ENCODE assay signal across 8 cellular contexts in genomic region chr1:161367684-161368398, GRCh38. TPM values are rescaled to one million over a fixed set of nuclear protein-coding genes. Genes with fewer than 3 reads are reported as not detected.
DNase-seq lines count a peak whose midpoint lies in the region; ATAC-seq and TF ChIP-seq lines count a peak whose summit lies in the region.

A gene with protein sequence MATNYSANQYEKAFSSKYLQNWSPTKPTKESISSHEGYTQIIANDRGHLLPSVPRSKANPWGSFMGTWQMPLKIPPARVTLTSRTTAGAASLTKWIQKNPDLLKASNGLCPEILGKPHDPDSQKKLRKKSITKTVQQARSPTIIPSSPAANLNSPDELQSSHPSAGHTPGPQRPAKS (minus strand): TSS chr1:161367876. CDS start chr1:161367868, 8 bp downstream.

- intact Hi-C loops in HCT116 (cut with micrococcal nuclease): no loop called here
- intact Hi-C loops in spleen (cut with DNase I; ENCODE audit: low total_unique reads): loop anchor here (10.0 kb wide), 1 partner anchor 53 kb away; the partner anchor contains the start of gene SDHC

- peak; percentile 96 for ATAC-seq in HCT116

- BruUV-seq in HCT116 (replicated peaks; lab: Mats Ljungman, UMichigan): no TSS peak

- POLR2A ChIA-PET in HCT116 (lab: Charles Lee): no interaction called here

- TF ChIP-seq CTCF in HCT116 (IDR thresholded peaks at IDR 0.05 in 2 of 3, conservative IDR thresholded peaks at IDR 0.05 in 1 of 3; ENCODE audit: borderline replicate concordance in 1 of 3, insufficient read depth in 1 of 3, low read depth in 2 of 3, low read length in 2 of 3) (0 out of 6 replicates have a peak, but pooled peaks of 2 of the 3 experiments have one; percentile 13 to 28), Loucy (conservative IDR thresholded peaks at IDR 0.05; ENCODE audit: low read length) (peak; percentile 58), spleen (IDR thresholded peaks at IDR 0.05 in 8 of 11, conservative IDR thresholded peaks at IDR 0.05 in 3 of 11) (peak in 7 of 11 experiments; percentile 26 to 39 (median 38))

- H3K79me2 ChIP-seq in HCT116 (ENCODE audit: insufficient read depth, low read length): no peaks in the 10 kb centered on the region
- H3K79me2 ChIP-seq in Loucy (ENCODE audit: insufficient read depth, low read length): no peaks in the 10 kb centered on the region

- peak; percentile 53 for TF ChIP-seq RAD21 in HCT116 (IDR thresholded peaks at IDR 0.05; ENCODE audit: low read depth)

- in situ Hi-C loops in T47D (cut with HindIII; ENCODE audit: low pct_unique_long_range_greater_than_20kb, low sequenced_read_pairs): no loop called here

- H3K4me1 ChIP-seq in HCT116 (ENCODE audit: control insufficient read depth in 1 of 2, insufficient read depth in 2 of 2, low read length in 2 of 2): peaks cover 2 to 4% of the 10 kb centered on the region in 2 experiments; a peak in 3 of 4 replicates
- H3K4me1 ChIP-seq in Loucy (ENCODE audit: insufficient read depth, low read length, poor library complexity, severe bottlenecking): no peaks in the 10 kb centered on the region
- no peaks in the 10 kb centered on the region for H3K4me1 ChIP-seq in SJCRH30
- H3K4me1 ChIP-seq in spleen: peaks cover 0 to 19% (median 7%) of the 10 kb centered on the region in 6 donors

- H3K9me3 ChIP-seq in HCT116 (ENCODE audit: control insufficient read depth in 1 of 2, insufficient read depth in 1 of 2, low read depth in 1 of 2, low read length in 2 of 2) (no peaks in the 10 kb centered on the region), Loucy (ENCODE audit: insufficient read depth, low read depth, low read length) (no peaks in the 10 kb centered on the region), SJCRH30 (replicated peaks) (no peaks in the 10 kb centered on the region), spleen (no peaks in the 10 kb centered on the region)

- H3K9ac ChIP-seq in HCT116 (ENCODE audit: low read length) (no peak within 1 kb of the TSS), Loucy (ENCODE audit: low read depth, low read length, poor library complexity, severe bottlenecking) (no peak within 1 kb of the TSS)

- RAD21 ChIA-PET in HCT116 (lab: Charles Lee; ENCODE audit: low non-redundant PET in 1 of 2, low total read pairs in 2 of 2, uncharacterized antibody in 2 of 2, unreplicated experiment in 2 of 2): no interaction called here

- no peaks in the 10 kb centered on the region for H3F3A ChIP-seq in Loucy (ENCODE audit: low read depth)

- H2AFZ ChIP-seq in HCT116 (ENCODE audit: low read depth, low read length, poor library complexity, severe bottlenecking) (no peak within 1 kb of the TSS), Loucy (ENCODE audit: low read length) (no peak within 1 kb of the TSS)

- H3K27ac ChIP-seq in HCT116 (ENCODE audit: low read depth, low read length) (no peak within 1 kb of the TSS), SJCRH30 (no peak within 1 kb of the TSS), spleen (peak within 1 kb of the TSS in 4 of 8 donors; percentile 24 to 75 (median 45))

- CTCF ChIA-PET in HCT116 (lab: Charles Lee): interaction anchor here (1.0 kb wide), 1 partner anchor 142 kb away, joined by 7 read pairs; the partner anchor contains the start of gene TOMM40L

- H4K20me1 ChIP-seq in HCT116 (ENCODE audit: insufficient read depth) (no peaks in the 10 kb centered on the region), Loucy (ENCODE audit: insufficient read depth, low read length, poor library complexity, severe bottlenecking) (no peaks in the 10 kb centered on the region)

- H3K36me3 ChIP-seq in HCT116 (ENCODE audit: control insufficient read depth in 1 of 2, insufficient read depth in 2 of 2, low read length in 2 of 2) (peaks cover 8 to 13% of the 10 kb centered on the region in 2 experiments; a peak in 3 of 4 replicates), Loucy (ENCODE audit: insufficient read depth, low read length) (peaks cover 19% of the 10 kb centered on the region; the same call in 1 of the 2 replicates), SJCRH30 (peaks cover 9% of the 10 kb centered on the region), spleen (peaks cover 0 to 46% (median 12%) of the 10 kb centered on the region in 6 donors)

- H3K4me3 ChIP-seq in HCT116 (replicated peaks in 1 of 2; ENCODE audit: low read depth in 1 of 2, low read length in 2 of 2) (no peak within 1 kb of the TSS), Loucy (ENCODE audit: low read length, poor library complexity, severe bottlenecking) (no peak within 1 kb of the TSS), SJCRH30 (no peak within 1 kb of the TSS), spleen (no peak within 1 kb of the TSS)

- DNase-seq in activated naive CD4-positive, alpha-beta T cell treated with Interleukin-2 at 50 U/mL for 16 hours: peak; percentile 37
- DNase-seq in activated naive CD4-positive, alpha-beta T cell treated with anti-CD3 and anti-CD28 coated beads, Interleukin-2, amount 50 U/mL, for 16 hours: no peak
- peak; percentile 51 for DNase-seq in HCT116 (ENCODE audit: low read depth, low spot score)
- DNase-seq in SJCRH30: peak; percentile 11 to 27
- DNase-seq in T47D (ENCODE audit: low read depth in 1 of 2, low spot score in 1 of 2): peak; percentile 84 to 89
- DNase-seq in iPS-NIHi7 (ENCODE audit: extremely low spot score): peak; percentile 88
- peak; percentile 82 for DNase-seq in spleen

- H3K4me2 ChIP-seq in HCT116 (ENCODE audit: low read length) (no peak within 1 kb of the TSS), Loucy (ENCODE audit: low read depth, low read length, poor library complexity, severe bottlenecking) (no peak within 1 kb of the TSS)

- H3K9me2 ChIP-seq in HCT116 (ENCODE audit: insufficient read depth) (no peaks in the 10 kb centered on the region), Loucy (replicated peaks; ENCODE audit: low read depth, low read length) (no peaks in the 10 kb centered on the region)

- no peaks in the 10 kb centered on the region for H3K27me3 ChIP-seq in HCT116 (ENCODE audit: insufficient read depth, low read length)
- H3K27me3 ChIP-seq in Loucy (ENCODE audit: insufficient read depth, low read length, poor library complexity, severe bottlenecking): no peaks in the 10 kb centered on the region
- H3K27me3 ChIP-seq in SJCRH30: no peaks in the 10 kb centered on the region
- H3K27me3 ChIP-seq in spleen (replicated peaks in 1 of 7): no peaks in the 10 kb centered on the region

- 22 to 29% (median 26%) methylated on average over 6 of the region's 6 CpGs for WGBS in spleen, 5 donors

- TF ChIP-seq POLR2A in HCT116 (IDR thresholded peaks at IDR 0.05; ENCODE audit: borderline replicate concordance, extremely low read depth, insufficient read depth, insufficient read length) (no peak), spleen (IDR thresholded peaks at IDR 0.05) (no peak)

TF ChIP-seq in HCT116, 20 proteins besides CTCF, POLR2A, EP300 and RAD21:
- no peak for TF ChIP-seq CBX3 (IDR thresholded peaks at IDR 0.05; ENCODE audit: low read depth)
- no peak for TF ChIP-seq ZBTB33 (IDR thresholded peaks at IDR 0.05; ENCODE audit: extremely low read depth, insufficient replicate concordance, low read length)
- TF ChIP-seq EGR1 (IDR thresholded peaks at IDR 0.05; ENCODE audit: low read depth): no peak
- TF ChIP-seq YY1 (IDR thresholded peaks at IDR 0.05; ENCODE audit: extremely low read depth, insufficient replicate concordance, low read depth, low read length): no peak
- TF ChIP-seq EZH2 (IDR thresholded peaks at IDR 0.05): no peak
- TF ChIP-seq, protein P1, sequence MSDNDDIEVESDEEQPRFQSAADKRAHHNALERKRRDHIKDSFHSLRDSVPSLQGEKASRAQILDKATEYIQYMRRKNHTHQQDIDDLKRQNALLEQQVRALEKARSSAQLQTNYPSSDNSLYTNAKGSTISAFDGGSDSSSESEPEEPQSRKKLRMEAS (IDR thresholded peaks at IDR 0.05): no peak
- no peak for TF ChIP-seq TCF7L2 (IDR thresholded peaks at IDR 0.05; ENCODE audit: borderline replicate concordance, extremely low read depth, insufficient read depth, insufficient read length)
- no peak for TF ChIP-seq JUND (IDR thresholded peaks at IDR 0.05)
- TF ChIP-seq, protein P2, sequence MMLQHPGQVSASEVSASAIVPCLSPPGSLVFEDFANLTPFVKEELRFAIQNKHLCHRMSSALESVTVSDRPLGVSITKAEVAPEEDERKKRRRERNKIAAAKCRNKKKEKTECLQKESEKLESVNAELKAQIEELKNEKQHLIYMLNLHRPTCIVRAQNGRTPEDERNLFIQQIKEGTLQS (IDR thresholded peaks at IDR 0.05): no peak
- no peak for TF ChIP-seq SRF (IDR thresholded peaks at IDR 0.05; ENCODE audit: low read depth)
- TF ChIP-seq FOSL1 (IDR thresholded peaks at IDR 0.05; ENCODE audit: low read depth): no peak
- no peak for TF ChIP-seq POLR2AphosphoS5 (IDR thresholded peaks at IDR 0.05; ENCODE audit: low read depth, low read length)
- no peak for TF ChIP-seq ZFX (IDR thresholded peaks at IDR 0.05)
- no peak for TF ChIP-seq ELF1 (IDR thresholded peaks at IDR 0.05; ENCODE audit: borderline replicate concordance, low read depth)
- no peak for TF ChIP-seq EZH2phosphoT487 (IDR thresholded peaks at IDR 0.05; ENCODE audit: borderline replicate concordance)
- TF ChIP-seq SP1 (IDR thresholded peaks at IDR 0.05; ENCODE audit: low read depth): no peak

RNA-seq across cellular contexts. Expression of the gene that starts here (rescaled TPM):
- not detected for total RNA-seq in HCT116 (2021; ENCODE audit: unreplicated experiment)
- not detected in 2 replicates for polyA plus RNA-seq in HCT116 (2012)
- not detected in 2 replicates for total RNA-seq in SJCRH30 (2014; rRNA removed; shearing (Covaris generic))
- not detected for total RNA-seq in spleen
- polyA plus RNA-seq in spleen: not detected

Comparison
In these comparisons a context has a peak if more than half of its experiments do, and no peak if none do; other contexts are left out.
1. Peak in DNase-seq and ATAC-seq in HCT116; RNA of the gene not detected or under 1 TPM.
2. Peak in DNase-seq in SJCRH30; RNA of the gene not detected or under 1 TPM.
3. Peak in DNase-seq in spleen; RNA of the gene not detected or under 1 TPM.